Comparison of ENCODE assay signal across 1 cellular context in the genomic region with DNA sequence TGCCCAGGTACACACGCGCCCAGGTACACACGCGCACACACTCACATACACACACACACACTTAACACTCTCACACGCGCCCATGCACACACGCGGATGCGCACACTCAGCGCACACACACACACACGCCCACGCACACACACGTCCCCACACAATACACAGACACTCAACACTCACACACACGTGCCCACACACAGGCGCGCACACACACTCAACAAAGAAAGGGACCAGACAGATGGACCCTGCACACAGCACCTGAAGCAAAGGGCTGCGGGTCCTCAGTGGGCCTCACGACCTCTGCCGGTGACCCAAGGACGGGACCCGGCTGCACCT.
TF ChIP-seq lines count a peak whose summit lies in the region.

No MANE protein-coding gene starts in this region.

TF ChIP-seq in H1, 55 proteins besides CTCF, POLR2A, EP300 and RAD21 (continued from another document):
- TF ChIP-seq, protein P1, sequence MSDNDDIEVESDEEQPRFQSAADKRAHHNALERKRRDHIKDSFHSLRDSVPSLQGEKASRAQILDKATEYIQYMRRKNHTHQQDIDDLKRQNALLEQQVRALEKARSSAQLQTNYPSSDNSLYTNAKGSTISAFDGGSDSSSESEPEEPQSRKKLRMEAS (IDR thresholded peaks at IDR 0.05): no peak
- TF ChIP-seq TCF12 (IDR thresholded peaks at IDR 0.05; ENCODE audit: low read depth, low read length): no peak
- TF ChIP-seq JUN (IDR thresholded peaks at IDR 0.05; ENCODE audit: low read depth, low read length): no peak
- TF ChIP-seq, protein P2, sequence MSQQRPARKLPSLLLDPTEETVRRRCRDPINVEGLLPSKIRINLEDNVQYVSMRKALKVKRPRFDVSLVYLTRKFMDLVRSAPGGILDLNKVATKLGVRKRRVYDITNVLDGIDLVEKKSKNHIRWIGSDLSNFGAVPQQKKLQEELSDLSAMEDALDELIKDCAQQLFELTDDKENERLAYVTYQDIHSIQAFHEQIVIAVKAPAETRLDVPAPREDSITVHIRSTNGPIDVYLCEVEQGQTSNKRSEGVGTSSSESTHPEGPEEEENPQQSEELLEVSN (IDR thresholded peaks at IDR 0.05): no peak
- no peak for TF ChIP-seq RBBP5 (IDR thresholded peaks at IDR 0.05; ENCODE audit: borderline replicate concordance, low read depth, low read length)
- TF ChIP-seq SIX5 (IDR thresholded peaks at IDR 0.05; ENCODE audit: low read depth, low read length): no peak
- TF ChIP-seq, protein P3, sequence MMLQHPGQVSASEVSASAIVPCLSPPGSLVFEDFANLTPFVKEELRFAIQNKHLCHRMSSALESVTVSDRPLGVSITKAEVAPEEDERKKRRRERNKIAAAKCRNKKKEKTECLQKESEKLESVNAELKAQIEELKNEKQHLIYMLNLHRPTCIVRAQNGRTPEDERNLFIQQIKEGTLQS (IDR thresholded peaks at IDR 0.05; ENCODE audit: insufficient read depth, low read depth, low read length): no peak
- no peak for TF ChIP-seq SAP30 (IDR thresholded peaks at IDR 0.05; ENCODE audit: insufficient read depth, insufficient replicate concordance, low read length)
- no peak for TF ChIP-seq ZNF274 (IDR thresholded peaks at IDR 0.05; ENCODE audit: borderline replicate concordance, extremely low read depth, low read length)
- TF ChIP-seq SUZ12 (IDR thresholded peaks at IDR 0.05; ENCODE audit: low read length): no peak
- no peak for TF ChIP-seq YY1 (IDR thresholded peaks at IDR 0.05; ENCODE audit: low read depth, low read length)
- TF ChIP-seq RXRA (IDR thresholded peaks at IDR 0.05; ENCODE audit: insufficient read depth, low read depth, low read length): no peak
